1 cellular context compared by ENCODE assay signal in the genomic region with DNA sequence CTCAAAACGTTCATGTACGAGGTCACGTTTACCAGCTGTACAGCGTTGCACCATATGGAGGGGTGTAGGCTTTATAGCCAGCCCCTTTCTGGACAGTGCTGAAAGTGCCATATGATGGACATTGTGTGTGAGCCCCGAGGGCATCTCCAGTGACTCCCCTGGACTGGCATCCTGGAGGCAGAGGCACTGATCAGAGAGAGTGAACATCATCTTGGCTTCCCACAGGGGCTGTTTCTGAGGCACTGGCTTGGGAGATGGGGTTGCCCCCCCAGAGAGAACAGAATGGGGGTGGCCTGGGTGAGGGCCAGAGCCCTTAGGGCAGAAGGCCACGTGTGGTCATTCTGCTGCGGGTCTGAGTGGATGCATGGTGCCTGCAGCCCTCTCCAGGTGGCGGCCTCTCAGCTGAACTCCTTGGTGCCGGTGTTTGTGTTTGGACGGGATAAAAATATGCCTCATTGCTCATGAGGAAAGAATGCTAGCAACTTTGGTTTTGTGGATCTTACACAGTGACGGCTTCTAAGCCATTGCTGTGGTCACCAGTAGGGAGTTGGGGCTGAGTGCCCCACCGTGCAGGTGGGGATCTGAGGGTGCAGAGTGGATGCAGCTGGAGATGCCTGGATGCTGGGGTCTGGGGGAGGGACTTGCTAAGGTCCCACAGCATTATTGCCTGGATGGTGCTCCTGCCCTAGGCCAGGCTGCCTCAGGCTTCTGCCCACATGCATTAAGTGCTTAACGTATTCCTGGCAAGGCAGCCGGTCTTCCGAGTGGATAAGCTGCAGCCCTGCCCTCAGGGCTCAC.
TF ChIP-seq lines count a peak whose summit lies in the region.

No MANE protein-coding gene starts in this region.

TF ChIP-seq in HepG2, 621 proteins besides CTCF, POLR2A, EP300 and RAD21 (continued from another document and continues in another):
- TF ChIP-seq, protein P1, sequence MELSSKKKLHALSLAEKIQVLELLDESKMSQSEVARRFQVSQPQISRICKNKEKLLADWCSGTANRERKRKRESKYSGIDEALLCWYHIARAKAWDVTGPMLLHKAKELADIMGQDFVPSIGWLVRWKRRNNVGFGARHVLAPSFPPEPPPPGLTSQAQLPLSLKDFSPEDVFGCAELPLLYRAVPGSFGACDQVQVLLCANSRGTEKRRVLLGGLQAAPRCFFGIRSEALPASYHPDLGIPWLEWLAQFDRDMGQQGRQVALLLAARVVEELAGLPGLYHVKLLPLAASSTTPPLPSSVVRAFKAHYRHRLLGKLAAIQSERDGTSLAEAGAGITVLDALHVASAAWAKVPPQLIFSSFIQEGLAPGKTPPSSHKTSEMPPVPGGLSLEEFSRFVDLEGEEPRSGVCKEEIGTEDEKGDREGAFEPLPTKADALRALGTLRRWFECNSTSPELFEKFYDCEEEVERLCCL (CRISPR knock-in tag; IDR thresholded peaks at IDR 0.05; ENCODE audit: borderline replicate concordance) = no peak
- TF ChIP-seq KDM2A (CRISPR knock-in tag; IDR thresholded peaks at IDR 0.05; ENCODE audit: borderline replicate concordance, low read depth) = peak; percentile 43; the same call in 1 of the 2 replicates
- TF ChIP-seq CBX1 (IDR thresholded peaks at IDR 0.05; ENCODE audit: low read depth) = no peak
- 0 out of 2 replicates have a peak, but pooled peaks have one; percentile 26 for TF ChIP-seq ZNF614 (CRISPR knock-in tag; IDR thresholded peaks at IDR 0.05; ENCODE audit: borderline replicate concordance)
- peak; percentile 28 for TF ChIP-seq XRCC5 (optimal IDR thresholded peaks at IDR 0.05; ENCODE audit: low read length)
- TF ChIP-seq, protein P2, sequence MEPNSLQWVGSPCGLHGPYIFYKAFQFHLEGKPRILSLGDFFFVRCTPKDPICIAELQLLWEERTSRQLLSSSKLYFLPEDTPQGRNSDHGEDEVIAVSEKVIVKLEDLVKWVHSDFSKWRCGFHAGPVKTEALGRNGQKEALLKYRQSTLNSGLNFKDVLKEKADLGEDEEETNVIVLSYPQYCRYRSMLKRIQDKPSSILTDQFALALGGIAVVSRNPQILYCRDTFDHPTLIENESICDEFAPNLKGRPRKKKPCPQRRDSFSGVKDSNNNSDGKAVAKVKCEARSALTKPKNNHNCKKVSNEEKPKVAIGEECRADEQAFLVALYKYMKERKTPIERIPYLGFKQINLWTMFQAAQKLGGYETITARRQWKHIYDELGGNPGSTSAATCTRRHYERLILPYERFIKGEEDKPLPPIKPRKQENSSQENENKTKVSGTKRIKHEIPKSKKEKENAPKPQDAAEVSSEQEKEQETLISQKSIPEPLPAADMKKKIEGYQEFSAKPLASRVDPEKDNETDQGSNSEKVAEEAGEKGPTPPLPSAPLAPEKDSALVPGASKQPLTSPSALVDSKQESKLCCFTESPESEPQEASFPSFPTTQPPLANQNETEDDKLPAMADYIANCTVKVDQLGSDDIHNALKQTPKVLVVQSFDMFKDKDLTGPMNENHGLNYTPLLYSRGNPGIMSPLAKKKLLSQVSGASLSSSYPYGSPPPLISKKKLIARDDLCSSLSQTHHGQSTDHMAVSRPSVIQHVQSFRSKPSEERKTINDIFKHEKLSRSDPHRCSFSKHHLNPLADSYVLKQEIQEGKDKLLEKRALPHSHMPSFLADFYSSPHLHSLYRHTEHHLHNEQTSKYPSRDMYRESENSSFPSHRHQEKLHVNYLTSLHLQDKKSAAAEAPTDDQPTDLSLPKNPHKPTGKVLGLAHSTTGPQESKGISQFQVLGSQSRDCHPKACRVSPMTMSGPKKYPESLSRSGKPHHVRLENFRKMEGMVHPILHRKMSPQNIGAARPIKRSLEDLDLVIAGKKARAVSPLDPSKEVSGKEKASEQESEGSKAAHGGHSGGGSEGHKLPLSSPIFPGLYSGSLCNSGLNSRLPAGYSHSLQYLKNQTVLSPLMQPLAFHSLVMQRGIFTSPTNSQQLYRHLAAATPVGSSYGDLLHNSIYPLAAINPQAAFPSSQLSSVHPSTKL (CRISPR knock-in tag; IDR thresholded peaks at IDR 0.05) = peak; percentile 29
- peak; percentile 41 for TF ChIP-seq ASH2L (IDR thresholded peaks at IDR 0.05; ENCODE audit: insufficient read length, low read depth, low read length)
- peak; percentile 83 for TF ChIP-seq FOSL2 (CRISPR knock-in tag; IDR thresholded peaks at IDR 0.05)
- peak; percentile 69; the same call in 1 of the 2 replicates for TF ChIP-seq SAP130 (CRISPR knock-in tag; IDR thresholded peaks at IDR 0.05; ENCODE audit: low read depth)
- TF ChIP-seq MED1 (CRISPR knock-in tag; IDR thresholded peaks at IDR 0.05) = peak; percentile 16; the same call in 1 of the 2 replicates
- TF ChIP-seq SALL2 (CRISPR knock-in tag; IDR thresholded peaks at IDR 0.05) = no peak
- 0 out of 2 replicates have a peak, but pooled peaks have one; percentile 19 for TF ChIP-seq ZSCAN21 (CRISPR knock-in tag; IDR thresholded peaks at IDR 0.05; ENCODE audit: borderline replicate concordance)
- TF ChIP-seq ERF (CRISPR knock-in tag; IDR thresholded peaks at IDR 0.05) = peak; percentile 45; the same call in 1 of the 2 replicates
- TF ChIP-seq TSC22D2 (CRISPR knock-in tag; IDR thresholded peaks at IDR 0.05; ENCODE audit: borderline replicate concordance) = no peak
- no peak for TF ChIP-seq LCORL (IDR thresholded peaks at IDR 0.05)
- peak; percentile 65; the same call in 1 of the 2 replicates for TF ChIP-seq LCORL (CRISPR knock-in tag; IDR thresholded peaks at IDR 0.05)
- peak; percentile 52; the same call in 1 of the 2 replicates for TF ChIP-seq MYC (CRISPR knock-in tag; IDR thresholded peaks at IDR 0.05; ENCODE audit: borderline replicate concordance)
- no peak for TF ChIP-seq NAIF1 (CRISPR knock-in tag; IDR thresholded peaks at IDR 0.05; ENCODE audit: borderline replicate concordance)
- TF ChIP-seq AGO2 (optimal IDR thresholded peaks at IDR 0.05; ENCODE audit: low read depth, low read length) = peak; percentile 32
- TF ChIP-seq ZMYM4 (CRISPR knock-in tag; IDR thresholded peaks at IDR 0.05) = 0 out of 2 replicates have a peak, but pooled peaks have one; percentile 13
- peak; percentile 38; the same call in 1 of the 2 replicates for TF ChIP-seq ETV5 (CRISPR knock-in tag; IDR thresholded peaks at IDR 0.05; ENCODE audit: borderline replicate concordance)
- TF ChIP-seq, protein P3, sequence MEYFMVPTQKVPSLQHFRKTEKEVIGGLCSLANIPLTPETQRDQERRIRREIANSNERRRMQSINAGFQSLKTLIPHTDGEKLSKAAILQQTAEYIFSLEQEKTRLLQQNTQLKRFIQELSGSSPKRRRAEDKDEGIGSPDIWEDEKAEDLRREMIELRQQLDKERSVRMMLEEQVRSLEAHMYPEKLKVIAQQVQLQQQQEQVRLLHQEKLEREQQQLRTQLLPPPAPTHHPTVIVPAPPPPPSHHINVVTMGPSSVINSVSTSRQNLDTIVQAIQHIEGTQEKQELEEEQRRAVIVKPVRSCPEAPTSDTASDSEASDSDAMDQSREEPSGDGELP (IDR thresholded peaks at IDR 0.05; ENCODE audit: borderline replicate concordance, low read depth) = peak; percentile 78; the same call in 1 of the 2 replicates
- TF ChIP-seq, protein P4, sequence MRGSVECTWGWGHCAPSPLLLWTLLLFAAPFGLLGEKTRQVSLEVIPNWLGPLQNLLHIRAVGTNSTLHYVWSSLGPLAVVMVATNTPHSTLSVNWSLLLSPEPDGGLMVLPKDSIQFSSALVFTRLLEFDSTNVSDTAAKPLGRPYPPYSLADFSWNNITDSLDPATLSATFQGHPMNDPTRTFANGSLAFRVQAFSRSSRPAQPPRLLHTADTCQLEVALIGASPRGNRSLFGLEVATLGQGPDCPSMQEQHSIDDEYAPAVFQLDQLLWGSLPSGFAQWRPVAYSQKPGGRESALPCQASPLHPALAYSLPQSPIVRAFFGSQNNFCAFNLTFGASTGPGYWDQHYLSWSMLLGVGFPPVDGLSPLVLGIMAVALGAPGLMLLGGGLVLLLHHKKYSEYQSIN (CRISPR knock-in tag; IDR thresholded peaks at IDR 0.05; ENCODE audit: borderline replicate concordance) = no peak
- TF ChIP-seq ZNF619 (CRISPR knock-in tag; IDR thresholded peaks at IDR 0.05) = 0 out of 2 replicates have a peak, but pooled peaks have one; percentile 43
- TF ChIP-seq, protein P5, sequence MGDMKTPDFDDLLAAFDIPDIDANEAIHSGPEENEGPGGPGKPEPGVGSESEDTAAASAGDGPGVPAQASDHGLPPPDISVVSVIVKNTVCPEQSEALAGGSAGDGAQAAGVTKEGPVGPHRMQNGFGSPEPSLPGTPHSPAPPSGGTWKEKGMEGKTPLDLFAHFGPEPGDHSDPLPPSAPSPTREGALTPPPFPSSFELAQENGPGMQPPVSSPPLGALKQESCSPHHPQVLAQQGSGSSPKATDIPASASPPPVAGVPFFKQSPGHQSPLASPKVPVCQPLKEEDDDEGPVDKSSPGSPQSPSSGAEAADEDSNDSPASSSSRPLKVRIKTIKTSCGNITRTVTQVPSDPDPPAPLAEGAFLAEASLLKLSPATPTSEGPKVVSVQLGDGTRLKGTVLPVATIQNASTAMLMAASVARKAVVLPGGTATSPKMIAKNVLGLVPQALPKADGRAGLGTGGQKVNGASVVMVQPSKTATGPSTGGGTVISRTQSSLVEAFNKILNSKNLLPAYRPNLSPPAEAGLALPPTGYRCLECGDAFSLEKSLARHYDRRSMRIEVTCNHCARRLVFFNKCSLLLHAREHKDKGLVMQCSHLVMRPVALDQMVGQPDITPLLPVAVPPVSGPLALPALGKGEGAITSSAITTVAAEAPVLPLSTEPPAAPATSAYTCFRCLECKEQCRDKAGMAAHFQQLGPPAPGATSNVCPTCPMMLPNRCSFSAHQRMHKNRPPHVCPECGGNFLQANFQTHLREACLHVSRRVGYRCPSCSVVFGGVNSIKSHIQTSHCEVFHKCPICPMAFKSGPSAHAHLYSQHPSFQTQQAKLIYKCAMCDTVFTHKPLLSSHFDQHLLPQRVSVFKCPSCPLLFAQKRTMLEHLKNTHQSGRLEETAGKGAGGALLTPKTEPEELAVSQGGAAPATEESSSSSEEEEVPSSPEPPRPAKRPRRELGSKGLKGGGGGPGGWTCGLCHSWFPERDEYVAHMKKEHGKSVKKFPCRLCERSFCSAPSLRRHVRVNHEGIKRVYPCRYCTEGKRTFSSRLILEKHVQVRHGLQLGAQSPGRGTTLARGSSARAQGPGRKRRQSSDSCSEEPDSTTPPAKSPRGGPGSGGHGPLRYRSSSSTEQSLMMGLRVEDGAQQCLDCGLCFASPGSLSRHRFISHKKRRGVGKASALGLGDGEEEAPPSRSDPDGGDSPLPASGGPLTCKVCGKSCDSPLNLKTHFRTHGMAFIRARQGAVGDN (CRISPR knock-in tag; IDR thresholded peaks at IDR 0.05) = peak; percentile 71
- no peak for TF ChIP-seq ZNF44 (CRISPR knock-in tag; IDR thresholded peaks at IDR 0.05)
- TF ChIP-seq, protein P6, sequence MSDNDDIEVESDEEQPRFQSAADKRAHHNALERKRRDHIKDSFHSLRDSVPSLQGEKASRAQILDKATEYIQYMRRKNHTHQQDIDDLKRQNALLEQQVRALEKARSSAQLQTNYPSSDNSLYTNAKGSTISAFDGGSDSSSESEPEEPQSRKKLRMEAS (IDR thresholded peaks at IDR 0.05) = peak; percentile 35; the same call in 1 of the 2 replicates
- 0 out of 2 replicates have a peak, but pooled peaks have one; percentile 32 for TF ChIP-seq ARID2 (CRISPR knock-in tag; IDR thresholded peaks at IDR 0.05; ENCODE audit: borderline replicate concordance)
- TF ChIP-seq RARA (CRISPR knock-in tag; IDR thresholded peaks at IDR 0.05) = 0 out of 2 replicates have a peak, but pooled peaks have one; percentile 17
- peak; percentile 23; the same call in 1 of the 2 replicates for TF ChIP-seq POGZ (CRISPR knock-in tag; IDR thresholded peaks at IDR 0.05)
- no peak for TF ChIP-seq ZNF615 (CRISPR knock-in tag; IDR thresholded peaks at IDR 0.05; ENCODE audit: borderline replicate concordance)
- TF ChIP-seq ELF3 (CRISPR knock-in tag; IDR thresholded peaks at IDR 0.05) = peak; percentile 36; the same call in 1 of the 2 replicates
- no peak for TF ChIP-seq TOE1 (CRISPR knock-in tag; IDR thresholded peaks at IDR 0.05)
- TF ChIP-seq MXI1 (IDR thresholded peaks at IDR 0.05; ENCODE audit: borderline replicate concordance, low read depth, low read length) = peak; percentile 60; the same call in 1 of the 3 replicates
- TF ChIP-seq, protein P7, sequence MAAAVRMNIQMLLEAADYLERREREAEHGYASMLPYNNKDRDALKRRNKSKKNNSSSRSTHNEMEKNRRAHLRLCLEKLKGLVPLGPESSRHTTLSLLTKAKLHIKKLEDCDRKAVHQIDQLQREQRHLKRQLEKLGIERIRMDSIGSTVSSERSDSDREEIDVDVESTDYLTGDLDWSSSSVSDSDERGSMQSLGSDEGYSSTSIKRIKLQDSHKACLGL (CRISPR knock-in tag; IDR thresholded peaks at IDR 0.05) = 0 out of 2 replicates have a peak, but pooled peaks have one; percentile 21
- 0 out of 2 replicates have a peak, but pooled peaks have one; percentile 24 for TF ChIP-seq THAP11 (CRISPR knock-in tag; IDR thresholded peaks at IDR 0.05)
- TF ChIP-seq TEAD3 (CRISPR knock-in tag; optimal IDR thresholded peaks at IDR 0.05; ENCODE audit: borderline replicate concordance) = peak; percentile 69
- no peak for TF ChIP-seq MIXL1 (CRISPR knock-in tag; IDR thresholded peaks at IDR 0.05)
- TF ChIP-seq, protein P8, sequence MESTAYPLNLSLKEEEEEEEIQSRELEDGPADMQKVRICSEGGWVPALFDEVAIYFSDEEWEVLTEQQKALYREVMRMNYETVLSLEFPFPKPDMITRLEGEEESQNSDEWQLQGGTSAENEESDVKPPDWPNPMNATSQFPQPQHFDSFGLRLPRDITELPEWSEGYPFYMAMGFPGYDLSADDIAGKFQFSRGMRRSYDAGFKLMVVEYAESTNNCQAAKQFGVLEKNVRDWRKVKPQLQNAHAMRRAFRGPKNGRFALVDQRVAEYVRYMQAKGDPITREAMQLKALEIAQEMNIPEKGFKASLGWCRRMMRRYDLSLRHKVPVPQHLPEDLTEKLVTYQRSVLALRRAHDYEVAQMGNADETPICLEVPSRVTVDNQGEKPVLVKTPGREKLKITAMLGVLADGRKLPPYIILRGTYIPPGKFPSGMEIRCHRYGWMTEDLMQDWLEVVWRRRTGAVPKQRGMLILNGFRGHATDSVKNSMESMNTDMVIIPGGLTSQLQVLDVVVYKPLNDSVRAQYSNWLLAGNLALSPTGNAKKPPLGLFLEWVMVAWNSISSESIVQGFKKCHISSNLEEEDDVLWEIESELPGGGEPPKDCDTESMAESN (CRISPR knock-in tag; conservative IDR thresholded peaks at IDR 0.05) = peak; percentile 36; the same call in 1 of the 2 replicates
- TF ChIP-seq, protein P9, sequence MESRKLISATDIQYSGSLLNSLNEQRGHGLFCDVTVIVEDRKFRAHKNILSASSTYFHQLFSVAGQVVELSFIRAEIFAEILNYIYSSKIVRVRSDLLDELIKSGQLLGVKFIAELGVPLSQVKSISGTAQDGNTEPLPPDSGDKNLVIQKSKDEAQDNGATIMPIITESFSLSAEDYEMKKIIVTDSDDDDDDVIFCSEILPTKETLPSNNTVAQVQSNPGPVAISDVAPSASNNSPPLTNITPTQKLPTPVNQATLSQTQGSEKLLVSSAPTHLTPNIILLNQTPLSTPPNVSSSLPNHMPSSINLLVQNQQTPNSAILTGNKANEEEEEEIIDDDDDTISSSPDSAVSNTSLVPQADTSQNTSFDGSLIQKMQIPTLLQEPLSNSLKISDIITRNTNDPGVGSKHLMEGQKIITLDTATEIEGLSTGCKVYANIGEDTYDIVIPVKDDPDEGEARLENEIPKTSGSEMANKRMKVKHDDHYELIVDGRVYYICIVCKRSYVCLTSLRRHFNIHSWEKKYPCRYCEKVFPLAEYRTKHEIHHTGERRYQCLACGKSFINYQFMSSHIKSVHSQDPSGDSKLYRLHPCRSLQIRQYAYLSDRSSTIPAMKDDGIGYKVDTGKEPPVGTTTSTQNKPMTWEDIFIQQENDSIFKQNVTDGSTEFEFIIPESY (CRISPR knock-in tag; IDR thresholded peaks at IDR 0.05) = peak; percentile 99
- TF ChIP-seq ZNF562 (CRISPR knock-in tag; IDR thresholded peaks at IDR 0.05; ENCODE audit: borderline replicate concordance) = no peak
